Comparison of ENCODE assay signal across 2 cellular contexts in the genomic region with DNA sequence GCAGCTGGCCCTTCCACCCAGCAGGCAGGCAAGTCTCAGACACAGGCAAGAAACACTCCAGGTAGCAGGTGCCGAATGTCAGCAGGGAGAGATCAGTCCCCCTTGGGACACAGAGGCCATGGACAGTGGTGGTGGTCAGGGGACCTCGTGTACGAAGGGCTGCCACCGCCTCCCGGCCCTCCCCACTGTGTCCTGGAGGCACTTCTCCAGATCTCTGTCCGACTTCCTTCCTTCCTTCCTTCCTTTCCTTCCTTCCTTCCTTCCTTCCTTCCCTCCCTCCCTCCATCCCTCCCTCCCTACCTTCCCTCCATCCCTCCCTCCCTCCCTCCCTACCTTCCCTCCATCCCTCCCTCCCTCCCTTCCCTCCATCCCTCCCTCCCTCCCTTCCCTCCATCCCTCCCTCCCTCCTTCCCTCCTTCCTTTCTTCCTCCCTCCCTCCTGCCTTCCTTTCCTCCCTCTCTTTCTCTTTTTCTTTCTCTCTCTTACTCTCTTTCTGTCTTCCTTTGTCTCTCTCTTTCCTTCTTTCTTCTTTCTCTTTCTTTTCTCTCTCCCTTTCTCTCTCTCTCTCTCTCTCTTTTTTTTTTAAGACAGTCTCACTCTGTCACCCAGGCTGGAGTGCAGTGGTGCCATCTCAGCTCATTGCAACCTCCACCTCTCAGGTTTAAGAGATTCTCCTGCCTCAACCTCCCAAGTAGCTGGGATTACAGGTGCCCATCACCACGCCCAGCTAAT. TPM values are rescaled to one million over a fixed set of nuclear protein-coding genes. Genes with fewer than 3 reads are reported as not detected.
"Had no signal": no experiment of that assay in that cellular context is flagged by ENCODE, and none has a peak within 500 bp of the region (broad histone marks: within the 10 kb centered on the region; RNA-seq: fewer than 3 reads in every experiment).

No MANE protein-coding gene starts in this region.

RNA-seq across cellular contexts. Expression of gene GNG7, which starts 51.3 kb away (rescaled TPM):
- total RNA-seq: LHCN-M2, NCI-H460 had no signal
